Comparison of ENCODE assay signal across 1 cellular context in the genomic region with DNA sequence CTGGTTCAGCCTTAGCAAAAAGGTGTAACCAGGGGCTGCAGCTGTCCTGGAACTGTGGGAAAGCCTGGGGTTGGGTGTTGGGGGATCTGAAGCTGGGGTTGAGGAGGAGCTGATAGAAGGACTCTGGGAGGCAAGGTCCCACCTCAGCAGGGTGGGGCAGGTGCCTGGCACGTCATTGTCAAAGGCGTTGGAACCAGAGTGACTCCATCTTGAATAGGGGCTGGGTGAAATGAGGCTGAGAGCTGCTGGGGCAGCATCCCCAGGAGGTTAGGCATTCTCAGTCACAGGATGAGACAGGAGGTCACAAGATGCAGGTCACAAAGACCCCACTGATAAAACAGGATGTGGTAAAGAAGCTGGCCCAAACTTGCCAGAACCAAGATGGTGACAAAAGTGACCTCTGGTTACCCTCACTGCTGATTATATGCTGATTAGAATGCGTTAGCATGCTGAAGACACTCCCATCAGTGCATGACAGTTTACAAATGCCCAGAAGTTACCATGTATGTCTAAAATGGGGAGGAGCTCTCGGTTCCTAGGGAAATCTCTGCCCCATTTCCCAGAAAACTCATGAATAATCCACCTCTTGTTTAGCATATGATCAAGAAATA.
TF ChIP-seq lines count a peak whose summit lies in the region.

No MANE protein-coding gene starts in this region.

TF ChIP-seq in K562, 482 proteins besides CTCF, POLR2A, EP300 and RAD21 (continued from another document and continues in another):
- TF ChIP-seq, protein P1, sequence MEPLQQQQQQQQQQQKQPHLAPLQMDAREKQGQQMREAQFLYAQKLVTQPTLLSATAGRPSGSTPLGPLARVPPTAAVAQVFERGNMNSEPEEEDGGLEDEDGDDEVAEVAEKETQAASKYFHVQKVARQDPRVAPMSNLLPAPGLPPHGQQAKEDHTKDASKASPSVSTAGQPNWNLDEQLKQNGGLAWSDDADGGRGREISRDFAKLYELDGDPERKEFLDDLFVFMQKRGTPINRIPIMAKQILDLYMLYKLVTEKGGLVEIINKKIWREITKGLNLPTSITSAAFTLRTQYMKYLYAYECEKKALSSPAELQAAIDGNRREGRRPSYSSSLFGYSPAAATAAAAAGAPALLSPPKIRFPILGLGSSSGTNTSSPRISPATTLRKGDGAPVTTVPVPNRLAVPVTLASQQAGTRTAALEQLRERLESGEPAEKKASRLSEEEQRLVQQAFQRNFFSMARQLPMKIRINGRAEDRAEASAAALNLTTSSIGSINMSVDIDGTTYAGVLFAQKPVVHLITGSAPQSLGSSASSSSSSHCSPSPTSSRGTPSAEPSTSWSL (CRISPR knock-in tag; IDR thresholded peaks at IDR 0.05; ENCODE audit: borderline replicate concordance): peak; percentile 94; the same call in 1 of the 2 replicates
- TF ChIP-seq KDM5B (IDR thresholded peaks at IDR 0.05; ENCODE audit: insufficient replicate concordance, low read depth, low read length) (no peak), GTF2A2 (tag; IDR thresholded peaks at IDR 0.05) (peak; percentile 96), MAFG (tag; conservative IDR thresholded peaks at IDR 0.05) (peak; percentile 63), GABPB2 (CRISPR knock-in tag; conservative IDR thresholded peaks at IDR 0.05) (0 out of 2 replicates have a peak, but pooled peaks have one; percentile 51), ZKSCAN1 (IDR thresholded peaks at IDR 0.05; ENCODE audit: low read depth, low read length) (no peak), PTRF (tag; IDR thresholded peaks at IDR 0.05) (peak; percentile 82), GABPA (tag; conservative IDR thresholded peaks at IDR 0.05; ENCODE audit: low read depth) (peak; percentile 69), MTA1 (IDR thresholded peaks at IDR 0.05; ENCODE audit: borderline replicate concordance) (no peak), ZNF766 (CRISPR knock-in tag; conservative IDR thresholded peaks at IDR 0.05) (peak; percentile 99), TAF15 (IDR thresholded peaks at IDR 0.05; ENCODE audit: low read depth, low read length) (no peak), ETV1 (tag; conservative IDR thresholded peaks at IDR 0.05; ENCODE audit: low read depth) (peak; percentile 92), L3MBTL2 (IDR thresholded peaks at IDR 0.05) (no peak), CAMTA2 (CRISPR knock-in tag; conservative IDR thresholded peaks at IDR 0.05) (0 out of 2 replicates have a peak, but pooled peaks have one; percentile 49), NFXL1 (CRISPR knock-in tag; IDR thresholded peaks at IDR 0.05) (peak; percentile 97), DPF2 (IDR thresholded peaks at IDR 0.05) (no peak), NR4A1 (CRISPR knock-in tag; IDR thresholded peaks at IDR 0.05) (peak; percentile 99), NR4A1 (tag; IDR thresholded peaks at IDR 0.05) (peak; percentile 99), SP1 (CRISPR knock-in tag; IDR thresholded peaks at IDR 0.05) (no peak), KDM1A (IDR thresholded peaks at IDR 0.05) (no peak), NR2C2 (CRISPR knock-in tag; IDR thresholded peaks at IDR 0.05) (no peak), NR2C2 (tag; IDR thresholded peaks at IDR 0.05) (peak; percentile 83), TSC22D4 (tag; IDR thresholded peaks at IDR 0.05) (peak; percentile 86; the same call in 1 of the 2 replicates), LCOR (CRISPR knock-in tag; IDR thresholded peaks at IDR 0.05) (no peak), ESRRA (IDR thresholded peaks at IDR 0.05; ENCODE audit: borderline replicate concordance, low read depth) (peak; percentile 83; the same call in 1 of the 2 replicates), MXI1 (IDR thresholded peaks at IDR 0.05; ENCODE audit: low read depth, low read length) (no peak), ZBTB8A (IDR thresholded peaks at IDR 0.05; ENCODE audit: partially characterized antibody) (no peak), ZNF668 (CRISPR knock-in tag; IDR thresholded peaks at IDR 0.05) (peak; percentile 84), ARNT (IDR thresholded peaks at IDR 0.05) (no peak), CHD4 (IDR thresholded peaks at IDR 0.05; ENCODE audit: insufficient read depth, insufficient replicate concordance, low read depth, low read length, poor library complexity, severe bottlenecking) (no peak), ILK (tag; IDR thresholded peaks at IDR 0.05; ENCODE audit: borderline replicate concordance, low read depth) (peak; percentile 77), TEAD4 (IDR thresholded peaks at IDR 0.05; ENCODE audit: low read length) (peak; percentile 14; the same call in 1 of the 2 replicates), TEAD4 (CRISPR knock-in tag; IDR thresholded peaks at IDR 0.05; ENCODE audit: borderline replicate concordance) (no peak), SMARCC2 (IDR thresholded peaks at IDR 0.05; ENCODE audit: low read depth) (no peak), NFE2 (IDR thresholded peaks at IDR 0.05; ENCODE audit: low read depth) (no peak), ARHGAP35 (IDR thresholded peaks at IDR 0.05; ENCODE audit: partially characterized antibody) (no peak)
- TF ChIP-seq, protein P2, sequence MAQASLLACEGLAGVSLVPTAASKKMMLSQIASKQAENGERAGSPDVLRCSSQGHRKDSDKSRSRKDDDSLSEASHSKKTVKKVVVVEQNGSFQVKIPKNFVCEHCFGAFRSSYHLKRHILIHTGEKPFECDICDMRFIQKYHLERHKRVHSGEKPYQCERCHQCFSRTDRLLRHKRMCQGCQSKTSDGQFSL (CRISPR knock-in tag; IDR thresholded peaks at IDR 0.05): no peak
- TF ChIP-seq, protein P2 (tag; IDR thresholded peaks at IDR 0.05): peak in 1 of 2 experiments; percentile 95; a peak in 2 of 4 replicates
- TF ChIP-seq, protein P3, sequence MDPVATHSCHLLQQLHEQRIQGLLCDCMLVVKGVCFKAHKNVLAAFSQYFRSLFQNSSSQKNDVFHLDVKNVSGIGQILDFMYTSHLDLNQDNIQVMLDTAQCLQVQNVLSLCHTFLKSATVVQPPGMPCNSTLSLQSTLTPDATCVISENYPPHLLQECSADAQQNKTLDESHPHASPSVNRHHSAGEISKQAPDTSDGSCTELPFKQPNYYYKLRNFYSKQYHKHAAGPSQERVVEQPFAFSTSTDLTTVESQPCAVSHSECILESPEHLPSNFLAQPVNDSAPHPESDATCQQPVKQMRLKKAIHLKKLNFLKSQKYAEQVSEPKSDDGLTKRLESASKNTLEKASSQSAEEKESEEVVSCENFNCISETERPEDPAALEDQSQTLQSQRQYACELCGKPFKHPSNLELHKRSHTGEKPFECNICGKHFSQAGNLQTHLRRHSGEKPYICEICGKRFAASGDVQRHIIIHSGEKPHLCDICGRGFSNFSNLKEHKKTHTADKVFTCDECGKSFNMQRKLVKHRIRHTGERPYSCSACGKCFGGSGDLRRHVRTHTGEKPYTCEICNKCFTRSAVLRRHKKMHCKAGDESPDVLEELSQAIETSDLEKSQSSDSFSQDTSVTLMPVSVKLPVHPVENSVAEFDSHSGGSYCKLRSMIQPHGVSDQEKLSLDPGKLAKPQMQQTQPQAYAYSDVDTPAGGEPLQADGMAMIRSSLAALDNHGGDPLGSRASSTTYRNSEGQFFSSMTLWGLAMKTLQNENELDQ (CRISPR knock-in tag; IDR thresholded peaks at IDR 0.05; ENCODE audit: borderline replicate concordance): no peak
- TF ChIP-seq, protein P4, sequence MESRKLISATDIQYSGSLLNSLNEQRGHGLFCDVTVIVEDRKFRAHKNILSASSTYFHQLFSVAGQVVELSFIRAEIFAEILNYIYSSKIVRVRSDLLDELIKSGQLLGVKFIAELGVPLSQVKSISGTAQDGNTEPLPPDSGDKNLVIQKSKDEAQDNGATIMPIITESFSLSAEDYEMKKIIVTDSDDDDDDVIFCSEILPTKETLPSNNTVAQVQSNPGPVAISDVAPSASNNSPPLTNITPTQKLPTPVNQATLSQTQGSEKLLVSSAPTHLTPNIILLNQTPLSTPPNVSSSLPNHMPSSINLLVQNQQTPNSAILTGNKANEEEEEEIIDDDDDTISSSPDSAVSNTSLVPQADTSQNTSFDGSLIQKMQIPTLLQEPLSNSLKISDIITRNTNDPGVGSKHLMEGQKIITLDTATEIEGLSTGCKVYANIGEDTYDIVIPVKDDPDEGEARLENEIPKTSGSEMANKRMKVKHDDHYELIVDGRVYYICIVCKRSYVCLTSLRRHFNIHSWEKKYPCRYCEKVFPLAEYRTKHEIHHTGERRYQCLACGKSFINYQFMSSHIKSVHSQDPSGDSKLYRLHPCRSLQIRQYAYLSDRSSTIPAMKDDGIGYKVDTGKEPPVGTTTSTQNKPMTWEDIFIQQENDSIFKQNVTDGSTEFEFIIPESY (CRISPR knock-in tag; IDR thresholded peaks at IDR 0.05): no peak
- TF ChIP-seq, protein P5, sequence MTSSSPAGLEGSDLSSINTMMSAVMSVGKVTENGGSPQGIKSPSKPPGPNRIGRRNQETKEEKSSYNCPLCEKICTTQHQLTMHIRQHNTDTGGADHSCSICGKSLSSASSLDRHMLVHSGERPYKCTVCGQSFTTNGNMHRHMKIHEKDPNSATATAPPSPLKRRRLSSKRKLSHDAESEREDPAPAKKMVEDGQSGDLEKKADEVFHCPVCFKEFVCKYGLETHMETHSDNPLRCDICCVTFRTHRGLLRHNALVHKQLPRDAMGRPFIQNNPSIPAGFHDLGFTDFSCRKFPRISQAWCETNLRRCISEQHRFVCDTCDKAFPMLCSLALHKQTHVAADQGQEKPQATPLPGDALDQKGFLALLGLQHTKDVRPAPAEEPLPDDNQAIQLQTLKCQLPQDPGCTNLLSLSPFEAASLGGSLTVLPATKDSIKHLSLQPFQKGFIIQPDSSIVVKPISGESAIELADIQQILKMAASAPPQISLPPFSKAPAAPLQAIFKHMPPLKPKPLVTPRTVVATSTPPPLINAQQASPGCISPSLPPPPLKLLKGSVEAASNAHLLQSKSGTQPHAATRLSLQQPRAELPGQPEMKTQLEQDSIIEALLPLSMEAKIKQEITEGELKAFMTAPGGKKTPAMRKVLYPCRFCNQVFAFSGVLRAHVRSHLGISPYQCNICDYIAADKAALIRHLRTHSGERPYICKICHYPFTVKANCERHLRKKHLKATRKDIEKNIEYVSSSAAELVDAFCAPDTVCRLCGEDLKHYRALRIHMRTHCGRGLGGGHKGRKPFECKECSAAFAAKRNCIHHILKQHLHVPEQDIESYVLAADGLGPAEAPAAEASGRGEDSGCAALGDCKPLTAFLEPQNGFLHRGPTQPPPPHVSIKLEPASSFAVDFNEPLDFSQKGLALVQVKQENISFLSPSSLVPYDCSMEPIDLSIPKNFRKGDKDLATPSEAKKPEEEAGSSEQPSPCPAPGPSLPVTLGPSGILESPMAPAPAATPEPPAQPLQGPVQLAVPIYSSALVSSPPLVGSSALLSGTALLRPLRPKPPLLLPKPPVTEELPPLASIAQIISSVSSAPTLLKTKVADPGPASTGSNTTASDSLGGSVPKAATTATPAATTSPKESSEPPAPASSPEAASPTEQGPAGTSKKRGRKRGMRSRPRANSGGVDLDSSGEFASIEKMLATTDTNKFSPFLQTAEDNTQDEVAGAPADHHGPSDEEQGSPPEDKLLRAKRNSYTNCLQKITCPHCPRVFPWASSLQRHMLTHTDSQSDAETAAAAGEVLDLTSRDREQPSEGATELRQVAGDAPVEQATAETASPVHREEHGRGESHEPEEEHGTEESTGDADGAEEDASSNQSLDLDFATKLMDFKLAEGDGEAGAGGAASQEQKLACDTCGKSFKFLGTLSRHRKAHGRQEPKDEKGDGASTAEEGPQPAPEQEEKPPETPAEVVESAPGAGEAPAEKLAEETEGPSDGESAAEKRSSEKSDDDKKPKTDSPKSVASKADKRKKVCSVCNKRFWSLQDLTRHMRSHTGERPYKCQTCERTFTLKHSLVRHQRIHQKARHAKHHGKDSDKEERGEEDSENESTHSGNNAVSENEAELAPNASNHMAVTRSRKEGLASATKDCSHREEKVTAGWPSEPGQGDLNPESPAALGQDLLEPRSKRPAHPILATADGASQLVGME (CRISPR knock-in tag; IDR thresholded peaks at IDR 0.05): peak; percentile 99
- TF ChIP-seq, protein P6, sequence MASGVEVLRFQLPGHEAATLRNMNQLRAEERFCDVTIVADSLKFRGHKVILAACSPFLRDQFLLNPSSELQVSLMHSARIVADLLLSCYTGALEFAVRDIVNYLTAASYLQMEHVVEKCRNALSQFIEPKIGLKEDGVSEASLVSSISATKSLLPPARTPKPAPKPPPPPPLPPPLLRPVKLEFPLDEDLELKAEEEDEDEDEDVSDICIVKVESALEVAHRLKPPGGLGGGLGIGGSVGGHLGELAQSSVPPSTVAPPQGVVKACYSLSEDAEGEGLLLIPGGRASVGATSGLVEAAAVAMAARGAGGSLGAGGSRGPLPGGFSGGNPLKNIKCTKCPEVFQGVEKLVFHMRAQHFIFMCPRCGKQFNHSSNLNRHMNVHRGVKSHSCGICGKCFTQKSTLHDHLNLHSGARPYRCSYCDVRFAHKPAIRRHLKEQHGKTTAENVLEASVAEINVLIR (CRISPR knock-in tag; IDR thresholded peaks at IDR 0.05): peak; percentile 94
- TF ChIP-seq, protein P7, sequence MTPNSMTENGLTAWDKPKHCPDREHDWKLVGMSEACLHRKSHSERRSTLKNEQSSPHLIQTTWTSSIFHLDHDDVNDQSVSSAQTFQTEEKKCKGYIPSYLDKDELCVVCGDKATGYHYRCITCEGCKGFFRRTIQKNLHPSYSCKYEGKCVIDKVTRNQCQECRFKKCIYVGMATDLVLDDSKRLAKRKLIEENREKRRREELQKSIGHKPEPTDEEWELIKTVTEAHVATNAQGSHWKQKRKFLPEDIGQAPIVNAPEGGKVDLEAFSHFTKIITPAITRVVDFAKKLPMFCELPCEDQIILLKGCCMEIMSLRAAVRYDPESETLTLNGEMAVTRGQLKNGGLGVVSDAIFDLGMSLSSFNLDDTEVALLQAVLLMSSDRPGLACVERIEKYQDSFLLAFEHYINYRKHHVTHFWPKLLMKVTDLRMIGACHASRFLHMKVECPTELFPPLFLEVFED (CRISPR knock-in tag; conservative IDR thresholded peaks at IDR 0.05): peak; percentile 100
- TF ChIP-seq, protein P8, sequence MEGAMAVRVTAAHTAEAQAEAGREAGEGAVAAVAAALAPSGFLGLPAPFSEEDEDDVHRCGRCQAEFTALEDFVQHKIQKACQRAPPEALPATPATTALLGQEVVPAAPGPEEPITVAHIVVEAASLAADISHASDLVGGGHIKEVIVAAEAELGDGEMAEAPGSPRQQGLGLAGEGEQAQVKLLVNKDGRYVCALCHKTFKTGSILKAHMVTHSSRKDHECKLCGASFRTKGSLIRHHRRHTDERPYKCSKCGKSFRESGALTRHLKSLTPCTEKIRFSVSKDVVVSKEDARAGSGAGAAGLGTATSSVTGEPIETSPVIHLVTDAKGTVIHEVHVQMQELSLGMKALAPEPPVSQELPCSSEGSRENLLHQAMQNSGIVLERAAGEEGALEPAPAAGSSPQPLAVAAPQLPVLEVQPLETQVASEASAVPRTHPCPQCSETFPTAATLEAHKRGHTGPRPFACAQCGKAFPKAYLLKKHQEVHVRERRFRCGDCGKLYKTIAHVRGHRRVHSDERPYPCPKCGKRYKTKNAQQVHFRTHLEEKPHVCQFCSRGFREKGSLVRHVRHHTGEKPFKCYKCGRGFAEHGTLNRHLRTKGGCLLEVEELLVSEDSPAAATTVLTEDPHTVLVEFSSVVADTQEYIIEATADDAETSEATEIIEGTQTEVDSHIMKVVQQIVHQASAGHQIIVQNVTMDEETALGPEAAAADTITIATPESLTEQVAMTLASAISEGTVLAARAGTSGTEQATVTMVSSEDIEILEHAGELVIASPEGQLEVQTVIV (CRISPR knock-in tag; IDR thresholded peaks at IDR 0.05; ENCODE audit: borderline replicate concordance): peak; percentile 84
- TF ChIP-seq, protein P9, sequence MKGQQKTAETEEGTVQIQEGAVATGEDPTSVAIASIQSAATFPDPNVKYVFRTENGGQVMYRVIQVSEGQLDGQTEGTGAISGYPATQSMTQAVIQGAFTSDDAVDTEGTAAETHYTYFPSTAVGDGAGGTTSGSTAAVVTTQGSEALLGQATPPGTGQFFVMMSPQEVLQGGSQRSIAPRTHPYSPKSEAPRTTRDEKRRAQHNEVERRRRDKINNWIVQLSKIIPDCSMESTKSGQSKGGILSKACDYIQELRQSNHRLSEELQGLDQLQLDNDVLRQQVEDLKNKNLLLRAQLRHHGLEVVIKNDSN (CRISPR knock-in tag; IDR thresholded peaks at IDR 0.05): no peak
